Comparison of ENCODE assay signal across 16 cellular contexts in the genomic region with DNA sequence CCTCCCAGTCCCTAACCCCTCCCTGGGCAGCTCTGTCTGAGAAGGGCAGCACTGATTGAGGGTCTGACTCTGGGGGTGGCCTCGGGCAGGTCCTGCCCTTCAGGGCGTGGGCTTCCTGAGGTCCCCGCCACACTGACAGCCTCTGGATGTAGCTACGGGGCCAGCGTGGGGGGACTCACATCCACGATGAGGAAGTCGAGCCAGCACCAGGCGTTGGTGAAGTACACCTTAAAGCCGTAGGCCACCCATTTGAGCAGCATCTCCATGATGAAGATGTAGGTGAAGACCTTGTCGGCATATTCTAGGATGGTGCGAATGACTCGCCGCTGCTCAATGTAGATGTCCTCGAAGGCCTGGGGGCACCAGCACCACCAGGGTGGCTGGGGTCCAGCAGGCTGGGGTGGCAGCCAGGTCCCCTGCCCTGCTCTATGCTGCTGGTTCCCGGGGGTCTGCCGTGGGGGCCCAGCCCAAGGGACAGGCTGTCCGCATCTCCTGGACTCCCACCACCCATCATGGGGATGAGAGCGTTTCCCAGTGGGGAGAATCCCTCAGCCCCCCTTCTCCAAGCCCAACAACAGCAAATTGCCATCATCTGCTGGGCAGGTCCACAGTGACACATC. TPM values are rescaled to one million over a fixed set of nuclear protein-coding genes. Genes with fewer than 3 reads are reported as not detected.
DNase-seq lines count a peak whose midpoint lies in the region; ATAC-seq, FAIRE-seq and TF ChIP-seq lines count a peak whose summit lies in the region.
"Had no signal": no experiment of that assay in that cellular context is flagged by ENCODE, and none has a peak within 500 bp of the region (broad histone marks: within the 10 kb centered on the region; RNA-seq: fewer than 3 reads in every experiment).

No MANE protein-coding gene starts in this region.

- H3K4me3 Mint-ChIP-seq in activated CD4-positive, alpha-beta T cell treated with anti-CD3 and anti-CD28 coated beads, Interleukin-2, amount 10 ng/mL, durations not matched to agents 24 days and 14 days, result no peak overlapping the region
- no peak overlapping the region for H3K4me3 Mint-ChIP-seq in activated CD4-positive, alpha-beta T cell treated with anti-CD3 and anti-CD28 coated beads for 36 hours
- H3K4me3 Mint-ChIP-seq: GM23338 had no signal

- FAIRE-seq in HTR-8/SVneo (lab: Jason Lieb, UNC), result peak; percentile 28

- H2AK5ac ChIP-seq in trophoblast cell (ENCODE audit: low read length), result no peak overlapping the region

- H3K9me3 ChIP-seq in psoas muscle (no peaks in the 10 kb centered on the region), trophoblast cell (ENCODE audit: insufficient read depth, low read depth, low read length) (peaks cover 3% of the 10 kb centered on the region)

- 78 to 86% (median 82%) methylated on average over 18 of the region's 18 CpGs for WGBS in psoas muscle, 3 donors
- WGBS in trophoblast cell (ENCODE audit: extremely low coverage, insufficient coverage, insufficient read length), result no CpG with 5 or more reads among the region's 18 CpGs

- H3K27me3 Mint-ChIP-seq in activated CD4-positive, alpha-beta T cell treated with anti-CD3 and anti-CD28 coated beads, Interleukin-2, amount 10 ng/mL, durations not matched to agents 24 days and 14 days, result peaks cover 3% of the 10 kb centered on the region
- no peaks in the 10 kb centered on the region for H3K27me3 Mint-ChIP-seq in activated CD4-positive, alpha-beta T cell treated with anti-CD3 and anti-CD28 coated beads for 36 hours
- H3K27me3 Mint-ChIP-seq: CD4-positive, alpha-beta memory T cell had no signal

- H4K8ac ChIP-seq in trophoblast cell (ENCODE audit: low read depth, low read length), result no peak overlapping the region

- peaks cover 14% of the 10 kb centered on the region for H3K4me1 Mint-ChIP-seq in activated CD4-positive, alpha-beta T cell treated with anti-CD3 and anti-CD28 coated beads, Interleukin-2, amount 10 ng/mL, durations not matched to agents 24 days and 14 days
- peaks cover 13% of the 10 kb centered on the region for H3K4me1 Mint-ChIP-seq in activated CD4-positive, alpha-beta T cell treated with anti-CD3 and anti-CD28 coated beads for 36 hours

- H3K36me3 ChIP-seq in psoas muscle (ENCODE audit: insufficient read depth in 1 of 2, low read depth in 1 of 2) (peaks cover 0 to 80% of the 10 kb centered on the region in 2 donors), trophoblast cell (ENCODE audit: control insufficient read depth in 1 of 2, insufficient read depth in 2 of 2, low read length in 2 of 2) (no peaks in the 10 kb centered on the region)

- H3K14ac ChIP-seq in trophoblast cell (ENCODE audit: low read length), result no peak overlapping the region

- H3K4me1 ChIP-seq in psoas muscle (peaks cover 40% of the 10 kb centered on the region), trophoblast cell (ENCODE audit: control insufficient read depth in 1 of 2, insufficient read depth in 2 of 2, low read length in 2 of 2) (no peaks in the 10 kb centered on the region)

- no peak overlapping the region for H2BK5ac ChIP-seq in trophoblast cell (ENCODE audit: low read depth, low read length, poor library complexity)

- H3K4me2 ChIP-seq in trophoblast cell (ENCODE audit: low read length), result no peak overlapping the region
- H3K4me2 ChIP-seq: GM23338 had no signal

- H4K91ac ChIP-seq in trophoblast cell (ENCODE audit: low read depth, low read length), result no peak overlapping the region

- H3K9me3 Mint-ChIP-seq in activated CD4-positive, alpha-beta T cell treated with anti-CD3 and anti-CD28 coated beads, Interleukin-2, amount 10 ng/mL, durations not matched to agents 24 days and 14 days, result no peaks in the 10 kb centered on the region
- H3K9me3 Mint-ChIP-seq in activated CD4-positive, alpha-beta T cell treated with anti-CD3 and anti-CD28 coated beads for 36 hours (ENCODE audit: low read depth), result no peaks in the 10 kb centered on the region
- H3K9me3 Mint-ChIP-seq: GM23338 had no signal

- no peak overlapping the region for H4K12ac ChIP-seq in trophoblast cell (ENCODE audit: low read depth, low read length)

- no peak for ATAC-seq in activated CD4-positive, alpha-beta T cell treated with anti-CD3 and anti-CD28 coated beads for 36 hours
- no peak for ATAC-seq in psoas muscle

- H3K9ac ChIP-seq in trophoblast cell (ENCODE audit: low read length), result no peak overlapping the region

- H3K4me3 ChIP-seq in psoas muscle (no peak overlapping the region), trophoblast cell (ENCODE audit: low read depth, low read length) (no peak overlapping the region)
- H3K4me3 ChIP-seq: GM23338 had no signal

- POLR2A ChIA-PET in activated CD4-positive, alpha-beta T cell treated with anti-CD3 and anti-CD28 coated beads for 36 hours (lab: Charles Lee), result no interaction called here

- no peak overlapping the region for H2BK120ac ChIP-seq in trophoblast cell (ENCODE audit: insufficient read depth, low read length, poor library complexity)

- no peak overlapping the region for H2AFZ ChIP-seq in trophoblast cell (ENCODE audit: insufficient read depth, low read length, poor library complexity)
- H2AFZ ChIP-seq: GM23338 had no signal

- H3K18ac ChIP-seq in trophoblast cell (ENCODE audit: low read length), result no peak overlapping the region

- H2BK12ac ChIP-seq in trophoblast cell (ENCODE audit: low read length), result no peak overlapping the region

- H3K79me1 ChIP-seq in trophoblast cell (ENCODE audit: low read length), result no peaks in the 10 kb centered on the region

- no peak for TF ChIP-seq CTCF in psoas muscle (IDR thresholded peaks at IDR 0.05)

- no peak overlapping the region for H3K4ac ChIP-seq in trophoblast cell (ENCODE audit: low read depth, low read length)

- no peaks in the 10 kb centered on the region for H3K36me3 Mint-ChIP-seq in activated CD4-positive, alpha-beta T cell treated with anti-CD3 and anti-CD28 coated beads, Interleukin-2, amount 10 ng/mL, durations not matched to agents 24 days and 14 days (ENCODE audit: low read depth)
- no peaks in the 10 kb centered on the region for H3K36me3 Mint-ChIP-seq in activated CD4-positive, alpha-beta T cell treated with anti-CD3 and anti-CD28 coated beads for 36 hours (ENCODE audit: low read depth)
- H3K36me3 Mint-ChIP-seq: CD4-positive, alpha-beta memory T cell had no signal

- no peak overlapping the region for H3K27ac Mint-ChIP-seq in activated CD4-positive, alpha-beta T cell treated with anti-CD3 and anti-CD28 coated beads, Interleukin-2, amount 10 ng/mL, durations not matched to agents 24 days and 14 days
- H3K27ac Mint-ChIP-seq in activated CD4-positive, alpha-beta T cell treated with anti-CD3 and anti-CD28 coated beads for 36 hours, result no peak overlapping the region
- H3K27ac Mint-ChIP-seq: CD4-positive, alpha-beta memory T cell; GM23338 had no signal

- no peak overlapping the region for H3K23ac ChIP-seq in trophoblast cell (ENCODE audit: low read length)

- peak; percentile 57 for DNase-seq in activated CD4-positive, alpha-beta T cell treated with anti-CD3 and anti-CD28 coated beads, Interleukin-2, amount 10 ng/mL, durations not matched to agents 24 days and 14 days
- DNase-seq in activated CD4-positive, alpha-beta T cell treated with anti-CD3 and anti-CD28 coated beads for 36 hours, result no peak
- DNase-seq in HTR-8/SVneo (ENCODE audit: insufficient read length, low spot score) (no peak), psoas muscle (no peak), NCI-H1048 (lab: John Stamatoyannopoulos, UW) (no peak), trophoblast cell (no peak), Kasumi-1 (lab: John Stamatoyannopoulos, UW) (no peak)
- DNase-seq: 8988T; AML-193; CD4-positive, alpha-beta memory T cell; DMS79; H7 had no signal

- H3K27ac ChIP-seq in psoas muscle, result peak overlapping the region; percentile 41
- H3K27ac ChIP-seq in trophoblast cell (ENCODE audit: low read depth, low read length), result no peak overlapping the region
- H3K27ac ChIP-seq: C4-2B had no signal

- CTCF ChIA-PET in activated CD4-positive, alpha-beta T cell treated with anti-CD3 and anti-CD28 coated beads for 36 hours (lab: Charles Lee), result interaction anchor here (0.9 to 2.9 kb wide), 9 partner anchors 8 to 89 kb away, joined by 3 to 34 read pairs (median 10); a partner anchor contains a TSS

- intact Hi-C loops in activated CD4-positive, alpha-beta T cell treated with anti-CD3 and anti-CD28 coated beads, Interleukin-2, amount 10 ng/mL, durations not matched to agents 24 days and 14 days (cut with micrococcal nuclease), result loop anchor here (2.0 kb wide), 2 partner anchors 13 to 37 kb away; no protein-coding TSS in a partner anchor
- intact Hi-C loops in activated CD4-positive, alpha-beta T cell treated with anti-CD3 and anti-CD28 coated beads for 36 hours (cut with DNase I, micrococcal nuclease), result loop anchor here in 1 of 2 experiments (2.0 kb wide), 1 partner anchor 43 kb away; no protein-coding TSS in a partner anchor
- intact Hi-C loops in psoas muscle (cut with DNase I), result no loop called here

- no peaks in the 10 kb centered on the region for H3K79me2 ChIP-seq in trophoblast cell (ENCODE audit: control insufficient read depth, insufficient read depth, low read length, poor library complexity)

- no peaks in the 10 kb centered on the region for H3K27me3 ChIP-seq in psoas muscle (ENCODE audit: insufficient read depth in 3 of 3, low read length in 2 of 3)
- H3K27me3 ChIP-seq in trophoblast cell (ENCODE audit: insufficient read depth, low read length), result no peaks in the 10 kb centered on the region

RNA-seq across cellular contexts. Expression of a gene that starts 15.7 kb away (rescaled TPM):
- total RNA-seq in activated CD4-positive, alpha-beta T cell treated with anti-CD3 and anti-CD28 coated beads, Interleukin-2, amount 10 ng/mL, durations not matched to agents 24 days and 14 days, result 24.4 and 29.2 TPM in 2 replicates
- 10 to 100 TPM; 19.8 to 28.0 TPM for total RNA-seq in activated CD4-positive, alpha-beta T cell treated with anti-CD3 and anti-CD28 coated beads for 36 hours
- total RNA-seq in psoas muscle, result 1 to 10 TPM; 2.8 to 5.7 (median 4.0) TPM
- polyA plus RNA-seq in psoas muscle, result 1 to 10 TPM; 1.9 to 3.8 (median 3.7) TPM
- polyA plus RNA-seq in trophoblast cell (2013), result 0.16 and 0.24 TPM in 2 replicates
- total RNA-seq: HT-29 had no signal

RNA-seq across cellular contexts. Expression of a gene that starts 24.9 kb away (rescaled TPM):
- total RNA-seq in activated CD4-positive, alpha-beta T cell treated with anti-CD3 and anti-CD28 coated beads, Interleukin-2, amount 10 ng/mL, durations not matched to agents 24 days and 14 days, result 0.05 and 0.40 TPM in 2 replicates
- under 1 TPM; 0.21 to 0.50 TPM for total RNA-seq in activated CD4-positive, alpha-beta T cell treated with anti-CD3 and anti-CD28 coated beads for 36 hours
- 100 to 1,000 TPM in 2 of 4 donors, 10 to 100 TPM in 2; 45.9 to 137 (median 98.4) TPM for total RNA-seq in psoas muscle
- polyA plus RNA-seq in psoas muscle, result 10 to 100 TPM in 2 of 3 donors, 1 to 10 TPM in 1; 3.8 to 34.9 (median 14.7) TPM
- 0.11 and 0.18 TPM in 2 replicates for polyA plus RNA-seq in trophoblast cell (2013)
- total RNA-seq: G401, HT-29 had no signal
- polyA plus RNA-seq: CD4-positive, alpha-beta memory T cell had no signal

RNA-seq across cellular contexts. Expression of a gene that starts 29.2 kb away (rescaled TPM):
- not detected in 2 replicates for total RNA-seq in activated CD4-positive, alpha-beta T cell treated with anti-CD3 and anti-CD28 coated beads, Interleukin-2, amount 10 ng/mL, durations not matched to agents 24 days and 14 days
- total RNA-seq in activated CD4-positive, alpha-beta T cell treated with anti-CD3 and anti-CD28 coated beads for 36 hours, result under 1 TPM in 1 of 2 experiments, not detected in 1; 0.28 TPM
- total RNA-seq in psoas muscle, result not detected
- not detected for polyA plus RNA-seq in psoas muscle
- polyA plus RNA-seq in trophoblast cell (2013), result 0.16 and 0.29 TPM in 2 replicates
- total RNA-seq: CD4-positive, alpha-beta memory T cell; G401; GM23338; H7; HT-29 had no signal
- polyA plus RNA-seq: CD4-positive, alpha-beta memory T cell had no signal

RNA-seq across cellular contexts. Expression of a gene that starts 36.8 kb away (rescaled TPM):
- not detected in 2 replicates for total RNA-seq in activated CD4-positive, alpha-beta T cell treated with anti-CD3 and anti-CD28 coated beads, Interleukin-2, amount 10 ng/mL, durations not matched to agents 24 days and 14 days
- not detected for total RNA-seq in activated CD4-positive, alpha-beta T cell treated with anti-CD3 and anti-CD28 coated beads for 36 hours
- not detected for total RNA-seq in psoas muscle
- polyA plus RNA-seq in psoas muscle, result not detected
- polyA plus RNA-seq in trophoblast cell (2013), result not detected in 2 replicates
- total RNA-seq: CD4-positive, alpha-beta memory T cell; G401; GM23338; H7; HT-29 had no signal
- polyA plus RNA-seq: CD4-positive, alpha-beta memory T cell had no signal

RNA-seq across cellular contexts. Expression of a gene that starts 50.3 kb away (rescaled TPM):
- total RNA-seq in activated CD4-positive, alpha-beta T cell treated with anti-CD3 and anti-CD28 coated beads, Interleukin-2, amount 10 ng/mL, durations not matched to agents 24 days and 14 days, result 0.12 and 0.47 TPM in 2 replicates
- 1 to 10 TPM; 1.0 to 1.5 TPM for total RNA-seq in activated CD4-positive, alpha-beta T cell treated with anti-CD3 and anti-CD28 coated beads for 36 hours
- total RNA-seq in psoas muscle, result under 1 TPM in 3 of 4 donors, not detected in 1; 0.19 to 0.47 (median 0.25) TPM
- under 1 TPM; 0.09 to 0.13 (median 0.11) TPM for polyA plus RNA-seq in psoas muscle
- 0.18 and 0.22 TPM in 2 replicates for polyA plus RNA-seq in trophoblast cell (2013)

Comparison
In these comparisons a context has a peak if more than half of its experiments do, and no peak if none do; other contexts are left out.
1. RNA of a gene that starts 24.9 kb away (total RNA-seq): 45.9 to 137 TPM in psoas muscle; 0.21 to 0.50 TPM in activated CD4-positive, alpha-beta T cell treated with anti-CD3 and anti-CD28 coated beads for 36 hours and 0.05 to 0.40 TPM in activated CD4-positive, alpha-beta T cell treated with anti-CD3 and anti-CD28 coated beads, Interleukin-2, amount 10 ng/mL, durations not matched to agents 24 days and 14 days; every median in the first group is over 10 times any median in the second.